ENCODE assay signal across 7 cellular contexts in genomic region chr10:124450010-124450782, GRCh38. TPM values are rescaled to one million over a fixed set of nuclear protein-coding genes. Genes with fewer than 3 reads are reported as not detected.
DNase-seq lines count a peak whose midpoint lies in the region; ATAC-seq and TF ChIP-seq lines count a peak whose summit lies in the region.

TSS of gene NKX1-2 (minus strand) at chr10:124450035. CDS start at chr10:124449943, 92 bp downstream.

- CTCF ChIA-PET in HEK293 (lab: Yijun Ruan, JAX) = interaction anchor here (0.6 kb wide), 1 partner anchor 33 kb away, joined by 3 read pairs; no protein-coding TSS in a partner anchor

- H3K27me3 Mint-ChIP-seq in CD14-positive monocyte (ENCODE audit: low read depth in 3 of 3) = peaks cover 91 to 97% (median 92%) of the 10 kb centered on the region in 3 donors

- POLR2A ChIA-PET in HEK293 (lab: Yijun Ruan, JAX) = interaction anchor here (1.2 to 2.5 kb wide), 5 partner anchors 10 to 31 kb away, joined by 3 to 17 read pairs (median 6); partner anchors contain the start of genes LHPP and OAT

- intact Hi-C loops in CD14-positive monocyte (cut with micrococcal nuclease) = no loop called here

- TF ChIP-seq CTCF in HEK293 (tag by site-specific recombination; IDR thresholded peaks at IDR 0.05) (no peak), retinal pigment epithelial cell (conservative IDR thresholded peaks at IDR 0.05; ENCODE audit: low read depth, low read length) (no peak), CD14-positive monocyte (IDR thresholded peaks at IDR 0.05) (no peak)

- peaks cover 0 to 10% of the 10 kb centered on the region in 2 donors for H3K36me3 Mint-ChIP-seq in CD14-positive monocyte

- H3K27me3 ChIP-seq in esophagus (ENCODE audit: control insufficient read depth in 1 of 2, insufficient read depth in 2 of 2, low read length in 2 of 2) = peaks cover 0 to 16% of the 10 kb centered on the region in 2 donors

- H3K9me3 ChIP-seq in HEK293 (ENCODE audit: control insufficient read depth, insufficient read depth, low read depth, low read length) (no peaks in the 10 kb centered on the region), esophagus (ENCODE audit: control insufficient read depth in 2 of 2, insufficient read depth in 1 of 2, low read depth in 1 of 2, low read length in 1 of 2) (no peaks in the 10 kb centered on the region)

- peaks cover 17% of the 10 kb centered on the region for H3K4me1 Mint-ChIP-seq in CD14-positive monocyte

- H3K4me3 Mint-ChIP-seq in CD14-positive monocyte = peak within 1 kb of the TSS in 1 of 2 donors; percentile 76

- H3K4me1 ChIP-seq in HEK293 (ENCODE audit: control insufficient read depth, insufficient read depth, low read length) = peaks cover 5% of the 10 kb centered on the region; the same call in 1 of the 2 replicates
- peaks cover 9 to 16% of the 10 kb centered on the region in 2 donors for H3K4me1 ChIP-seq in esophagus (ENCODE audit: control insufficient read depth in 2 of 2, insufficient read depth in 2 of 2, low read length in 1 of 2)

- peak within 1 kb of the TSS; percentile 9; the same call in 1 of the 2 replicates for H3K27ac ChIP-seq in HEK293 (ENCODE audit: extremely low read depth, low read depth, low read length)
- no peak within 1 kb of the TSS for H3K27ac ChIP-seq in esophagus (ENCODE audit: low read depth in 2 of 2, low read length in 1 of 2)

- peak within 1 kb of the TSS in 1 of 7 donors; percentile 33 for H3K27ac Mint-ChIP-seq in CD14-positive monocyte

- WGBS in esophagus, 2 donors = 3 to 4% methylated on average over 35 to 58 of the region's 58 CpGs

- H3K4me3 ChIP-seq in HEK293 (ENCODE audit: low read depth, low read length) (peak within 1 kb of the TSS; percentile 36), esophagus (ENCODE audit: low read depth in 1 of 2, low read length in 2 of 2) (peak within 1 kb of the TSS; percentile 9 to 48), retinal pigment epithelial cell (ENCODE audit: low read length) (peak within 1 kb of the TSS; percentile 19)

- no peak for ATAC-seq in GM19455 (IDR thresholded peaks at IDR 0.05; ENCODE audit: unreplicated experiment)

- H3K9me3 Mint-ChIP-seq in CD14-positive monocyte = peaks cover 0 to 21% (median 2%) of the 10 kb centered on the region in 7 donors

- H3K36me3 ChIP-seq in HEK293 (ENCODE audit: control insufficient read depth in 2 of 2, insufficient read depth in 1 of 2, low read length in 2 of 2) (no peaks in the 10 kb centered on the region), esophagus (ENCODE audit: control insufficient read depth in 2 of 2, insufficient read depth in 2 of 2, low read length in 1 of 2) (no peaks in the 10 kb centered on the region)

- DNase-seq in NCI-H748 (lab: John Stamatoyannopoulos, UW; ENCODE audit: unreplicated experiment) (peak; percentile 75), retinal pigment epithelial cell (ENCODE audit: low read depth) (no peak), CD14-positive monocyte (ENCODE audit: low spot score) (no peak), hepatic stellate cell (ENCODE audit: low spot score) (no peak)

TF ChIP-seq in HEK293, 187 proteins besides CTCF, POLR2A, EP300 and RAD21 (continues in another document):
- TF ChIP-seq ZNF324 (tag by site-specific recombination; IDR thresholded peaks at IDR 0.05) (no peak), ZNF133 (tag by site-specific recombination; IDR thresholded peaks at IDR 0.05) (no peak), ZNF777 (tag by site-specific recombination; IDR thresholded peaks at IDR 0.05; ENCODE audit: borderline replicate concordance) (no peak), PRDM10 (tag by site-specific recombination; IDR thresholded peaks at IDR 0.05) (0 out of 2 replicates have a peak, but pooled peaks have one; percentile 22), ZBTB8A (tag by site-specific recombination; IDR thresholded peaks at IDR 0.05) (no peak), ZNF792 (tag by site-specific recombination; IDR thresholded peaks at IDR 0.05) (no peak), AEBP2 (tag by site-specific recombination; IDR thresholded peaks at IDR 0.05; ENCODE audit: borderline replicate concordance) (no peak), ZNF48 (tag by site-specific recombination; IDR thresholded peaks at IDR 0.05) (no peak), ZNF510 (tag by site-specific recombination; IDR thresholded peaks at IDR 0.05; ENCODE audit: insufficient replicate concordance) (no peak), ZBTB20 (tag by site-specific recombination; IDR thresholded peaks at IDR 0.05) (no peak), ZSCAN30 (tag by site-specific recombination; IDR thresholded peaks at IDR 0.05) (0 out of 2 replicates have a peak, but pooled peaks have one; percentile 4), ZBTB48 (tag by site-specific recombination; IDR thresholded peaks at IDR 0.05) (no peak)
- TF ChIP-seq, protein P1, sequence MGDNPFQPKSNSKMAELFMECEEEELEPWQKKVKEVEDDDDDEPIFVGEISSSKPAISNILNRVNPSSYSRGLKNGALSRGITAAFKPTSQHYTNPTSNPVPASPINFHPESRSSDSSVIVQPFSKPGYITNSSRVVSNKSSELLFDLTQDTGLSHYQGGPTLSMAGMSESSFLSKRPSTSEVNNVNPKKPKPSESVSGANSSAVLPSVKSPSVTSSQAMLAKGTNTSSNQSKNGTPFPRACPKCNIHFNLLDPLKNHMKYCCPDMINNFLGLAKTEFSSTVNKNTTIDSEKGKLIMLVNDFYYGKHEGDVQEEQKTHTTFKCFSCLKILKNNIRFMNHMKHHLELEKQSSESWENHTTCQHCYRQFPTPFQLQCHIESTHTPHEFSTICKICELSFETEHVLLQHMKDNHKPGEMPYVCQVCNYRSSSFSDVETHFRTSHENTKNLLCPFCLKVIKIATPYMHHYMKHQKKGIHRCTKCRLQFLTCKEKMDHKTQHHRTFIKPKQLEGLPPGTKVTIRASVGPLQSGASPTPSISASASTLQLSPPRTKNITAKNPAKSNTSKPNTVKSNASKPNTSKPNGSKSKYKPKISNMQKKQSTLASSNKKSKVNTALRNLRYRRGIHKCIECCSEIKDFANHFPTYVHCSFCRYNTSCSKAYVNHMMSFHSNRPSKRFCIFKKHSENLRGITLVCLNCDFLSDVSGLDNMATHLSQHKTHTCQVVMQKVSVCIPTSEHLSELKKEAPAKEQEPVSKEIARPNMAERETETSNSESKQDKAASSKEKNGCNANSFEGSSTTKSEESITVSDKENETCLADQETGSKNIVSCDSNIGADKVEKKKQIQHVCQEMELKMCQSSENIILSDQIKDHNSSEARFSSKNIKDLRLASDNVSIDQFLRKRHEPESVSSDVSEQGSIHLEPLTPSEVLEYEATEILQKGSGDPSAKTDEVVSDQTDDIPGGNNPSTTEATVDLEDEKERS (tag by site-specific recombination; IDR thresholded peaks at IDR 0.05) = no peak
- TF ChIP-seq, protein P2, sequence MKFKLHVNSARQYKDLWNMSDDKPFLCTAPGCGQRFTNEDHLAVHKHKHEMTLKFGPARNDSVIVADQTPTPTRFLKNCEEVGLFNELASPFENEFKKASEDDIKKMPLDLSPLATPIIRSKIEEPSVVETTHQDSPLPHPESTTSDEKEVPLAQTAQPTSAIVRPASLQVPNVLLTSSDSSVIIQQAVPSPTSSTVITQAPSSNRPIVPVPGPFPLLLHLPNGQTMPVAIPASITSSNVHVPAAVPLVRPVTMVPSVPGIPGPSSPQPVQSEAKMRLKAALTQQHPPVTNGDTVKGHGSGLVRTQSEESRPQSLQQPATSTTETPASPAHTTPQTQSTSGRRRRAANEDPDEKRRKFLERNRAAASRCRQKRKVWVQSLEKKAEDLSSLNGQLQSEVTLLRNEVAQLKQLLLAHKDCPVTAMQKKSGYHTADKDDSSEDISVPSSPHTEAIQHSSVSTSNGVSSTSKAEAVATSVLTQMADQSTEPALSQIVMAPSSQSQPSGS (tag by site-specific recombination; IDR thresholded peaks at IDR 0.05; ENCODE audit: low read depth) = no peak

RNA-seq across cellular contexts. Expression of gene NKX1-2, which starts in this region (rescaled TPM):
- polyA plus RNA-seq in esophagus (under 1 TPM; 0.33 to 0.35 TPM), CD14-positive monocyte (not detected)
